In the genomic region with DNA sequence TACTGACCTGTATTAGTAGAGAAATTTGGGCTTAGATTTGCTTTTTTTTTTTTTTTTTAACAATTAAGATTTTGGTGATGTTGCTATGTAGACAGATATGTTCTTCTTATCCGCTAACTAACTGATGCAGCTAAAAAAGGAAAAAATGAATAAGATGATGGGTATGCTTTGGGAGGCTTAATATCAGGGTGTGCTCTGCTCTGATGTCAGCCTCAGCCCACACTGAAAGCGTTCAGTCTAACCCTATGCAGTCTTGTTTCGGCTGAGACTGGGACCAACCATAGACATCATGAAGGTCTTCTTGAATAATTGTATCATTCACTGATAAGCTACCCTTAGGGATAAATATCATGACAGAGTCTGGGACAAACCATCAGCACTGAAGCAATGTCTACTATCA, we compare ENCODE assay signal across 14 cellular contexts. TPM values are rescaled to one million over a fixed set of nuclear protein-coding genes. Genes with fewer than 3 reads are reported as not detected.
DNase-seq lines count a peak whose midpoint lies in the region; ATAC-seq and TF ChIP-seq lines count a peak whose summit lies in the region.
"Had no signal": no experiment of that assay in that cellular context is flagged by ENCODE, and none has a peak within 500 bp of the region (broad histone marks: within the 10 kb centered on the region; RNA-seq: fewer than 3 reads in every experiment).

No MANE protein-coding gene starts in this region.

- H3K36me3 ChIP-seq in SK-N-SH (replicated peaks in 1 of 2; ENCODE audit: control insufficient read depth in 1 of 2, insufficient read depth in 2 of 2, low read length in 1 of 2) (no peaks in the 10 kb centered on the region), brain microvascular endothelial cell (replicated peaks) (no peaks in the 10 kb centered on the region), mucosa of rectum (ENCODE audit: control insufficient read depth in 2 of 2, insufficient read depth in 2 of 2, low read length in 2 of 2) (no peaks in the 10 kb centered on the region), transverse colon (no peaks in the 10 kb centered on the region)

- TF ChIP-seq EP300 in SK-N-SH (IDR thresholded peaks at IDR 0.05; ENCODE audit: borderline replicate concordance in 1 of 2, low read depth in 1 of 2, low read length in 1 of 2) = no peak
- no peak for TF ChIP-seq EP300 in transverse colon (IDR thresholded peaks at IDR 0.05; ENCODE audit: low read depth)

- H3K4me3 ChIP-seq in SK-N-SH (ENCODE audit: low read depth in 2 of 2, low read length in 1 of 2) (no peak overlapping the region), brain microvascular endothelial cell (ENCODE audit: low read depth, low read length) (no peak overlapping the region), mucosa of rectum (ENCODE audit: low read length in 2 of 2) (no peak overlapping the region), transverse colon (no peak overlapping the region)
- H3K4me3 ChIP-seq: GM12878, GM23338 had no signal

- H2AFZ ChIP-seq in SK-N-SH (ENCODE audit: low read depth) = 0 out of 2 replicates have a peak overlapping the region, but pooled peaks have one; percentile 20
- H2AFZ ChIP-seq: GM23338 had no signal

- H3K9ac ChIP-seq in SK-N-SH (no peak overlapping the region), mucosa of rectum (ENCODE audit: low read depth in 1 of 2, low read length in 2 of 2) (peak overlapping the region in 1 of 2 donors; percentile 42)

- WGBS in SK-N-SH (ENCODE audit: low lambda C conversion rate) = 78% methylated on average over 3 of the region's 3 CpGs
- WGBS in transverse colon (ENCODE audit: low coverage in 1 of 2), 2 donors = 78 to 91% methylated on average over 2 to 3 of the region's 3 CpGs

- peaks cover 10% of the 10 kb centered on the region for H3F3A ChIP-seq in SK-N-SH (replicated peaks; ENCODE audit: insufficient read depth)

- no peaks in the 10 kb centered on the region for H4K20me1 ChIP-seq in SK-N-SH (ENCODE audit: insufficient read depth)

- ATAC-seq in SK-N-SH treated with all-trans-retinoic acid at 6 μM for 48 hours (no peak), HG03097 (IDR thresholded peaks at IDR 0.05; ENCODE audit: low FRiP score, unreplicated experiment) (no peak)
- ATAC-seq: GM12878, GM23338 had no signal

- H3K79me2 ChIP-seq in SK-N-SH (ENCODE audit: insufficient read depth) = peaks cover 4% of the 10 kb centered on the region; the same call in 1 of the 2 replicates

- no peak for TF ChIP-seq POLR2A in transverse colon (IDR thresholded peaks at IDR 0.05)

- DNase-seq in SK-N-SH (no peak), brain microvascular endothelial cell (no peak), transverse colon (no peak), OCI-M2 (lab: John Stamatoyannopoulos, UW; ENCODE audit: unreplicated experiment) (no peak), DMS 273 (lab: John Stamatoyannopoulos, UW; ENCODE audit: unreplicated experiment) (no peak)
- DNase-seq: C1 segment of cervical spinal cord; CD4-positive, alpha-beta T cell; DMS79; H7 had no signal

- H3K4me1 ChIP-seq in SK-N-SH (ENCODE audit: control insufficient read depth in 1 of 2, insufficient read depth in 2 of 2, low read depth in 1 of 2, low read length in 1 of 2) (peaks cover 0 to 21% of the 10 kb centered on the region in 2 experiments; a peak in 2 of 4 replicates), mucosa of rectum (ENCODE audit: control insufficient read depth in 2 of 2, insufficient read depth in 2 of 2, low read length in 2 of 2) (peaks cover 10 to 41% of the 10 kb centered on the region in 2 donors), transverse colon (peaks cover 4 to 41% (median 15%) of the 10 kb centered on the region in 4 donors)

- POLR2A ChIA-PET in SK-N-SH (lab: Yijun Ruan, JAX) = no interaction called here

- in situ Hi-C loops in brain microvascular endothelial cell (cut with HindIII; ENCODE audit: low pct_ligation_motif_present, low sequenced_read_pairs) = no loop called here
- in situ Hi-C loops in transverse colon (cut with MboI; ENCODE audit: low pct_ligation_motif_present in 1 of 4, low pct_unique_long_range_greater_than_20kb in 1 of 4, low sequenced_read_pairs in 3 of 4) = no loop called here

- CTCF ChIA-PET in SK-N-SH (lab: Yijun Ruan, JAX) = interaction anchor here (1.3 kb wide), 1 partner anchor 9 kb away, joined by 5 read pairs; no protein-coding TSS in a partner anchor

- no peak overlapping the region for H3K4me2 ChIP-seq in SK-N-SH
- H3K4me2 ChIP-seq: GM23338 had no signal

- no peaks in the 10 kb centered on the region for H3K9me3 ChIP-seq in SK-N-SH
- H3K9me3 ChIP-seq in mucosa of rectum (ENCODE audit: control insufficient read depth in 2 of 2, low read length in 2 of 2) = no peaks in the 10 kb centered on the region
- no peaks in the 10 kb centered on the region for H3K9me3 ChIP-seq in transverse colon

- H3K27me3 ChIP-seq in SK-N-SH (ENCODE audit: insufficient read depth) (no peaks in the 10 kb centered on the region), brain microvascular endothelial cell (replicated peaks) (no peaks in the 10 kb centered on the region), mucosa of rectum (ENCODE audit: control insufficient read depth in 2 of 2, insufficient read depth in 2 of 2, low read length in 2 of 2) (no peaks in the 10 kb centered on the region), transverse colon (no peaks in the 10 kb centered on the region)

- TF ChIP-seq CTCF in SK-N-SH (IDR thresholded peaks at IDR 0.05) (no peak), brain microvascular endothelial cell (IDR thresholded peaks at IDR 0.05; ENCODE audit: low read depth, low read length, missing control alignments) (no peak), transverse colon (IDR thresholded peaks at IDR 0.05) (no peak)

- H3K27ac ChIP-seq in SK-N-SH (ENCODE audit: low read depth in 2 of 2, low read length in 1 of 2) (peak overlapping the region in 1 of 2 experiments; percentile 10; a peak in 1 of 4 replicates), brain microvascular endothelial cell (peak overlapping the region; percentile 15), mucosa of rectum (ENCODE audit: low read depth in 2 of 2, low read length in 2 of 2) (peak overlapping the region; percentile 80 to 89), transverse colon (peak overlapping the region; percentile 57 to 68 (median 62))

- no peak for TF ChIP-seq RAD21 in SK-N-SH (IDR thresholded peaks at IDR 0.05; ENCODE audit: low read length)

- no peaks in the 10 kb centered on the region for H3K9me2 ChIP-seq in SK-N-SH

- intact Hi-C loops in transverse colon (cut with DNase I; ENCODE audit: low total_unique reads) = no loop called here

TF ChIP-seq in SK-N-SH, 30 proteins besides CTCF, POLR2A, EP300 and RAD21:
- TF ChIP-seq RFX5 (IDR thresholded peaks at IDR 0.05; ENCODE audit: low read length) (no peak), MXI1 (IDR thresholded peaks at IDR 0.05; ENCODE audit: low read depth, low read length) (no peak)

TF ChIP-seq in SK-N-SH treated with all-trans-retinoic acid at 6 μM for 48 hours, 23 proteins besides CTCF, POLR2A, EP300 and RAD21 (continues in another document):
- TF ChIP-seq PPARA (CRISPR knock-in tag; IDR thresholded peaks at IDR 0.05; ENCODE audit: borderline replicate concordance) = no peak
- TF ChIP-seq, protein P1, sequence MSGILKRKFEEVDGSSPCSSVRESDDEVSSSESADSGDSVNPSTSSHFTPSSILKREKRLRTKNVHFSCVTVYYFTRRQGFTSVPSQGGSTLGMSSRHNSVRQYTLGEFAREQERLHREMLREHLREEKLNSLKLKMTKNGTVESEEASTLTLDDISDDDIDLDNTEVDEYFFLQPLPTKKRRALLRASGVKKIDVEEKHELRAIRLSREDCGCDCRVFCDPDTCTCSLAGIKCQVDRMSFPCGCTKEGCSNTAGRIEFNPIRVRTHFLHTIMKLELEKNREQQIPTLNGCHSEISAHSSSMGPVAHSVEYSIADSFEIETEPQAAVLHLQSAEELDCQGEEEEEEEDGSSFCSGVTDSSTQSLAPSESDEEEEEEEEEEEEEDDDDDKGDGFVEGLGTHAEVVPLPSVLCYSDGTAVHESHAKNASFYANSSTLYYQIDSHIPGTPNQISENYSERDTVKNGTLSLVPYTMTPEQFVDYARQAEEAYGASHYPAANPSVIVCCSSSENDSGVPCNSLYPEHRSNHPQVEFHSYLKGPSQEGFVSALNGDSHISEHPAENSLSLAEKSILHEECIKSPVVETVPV (CRISPR knock-in tag; IDR thresholded peaks at IDR 0.05) = no peak
- TF ChIP-seq SNAI2 (CRISPR knock-in tag; IDR thresholded peaks at IDR 0.05) = no peak
- TF ChIP-seq ISL1 (CRISPR knock-in tag; IDR thresholded peaks at IDR 0.05) = no peak
- TF ChIP-seq ZFP30 (CRISPR knock-in tag; IDR thresholded peaks at IDR 0.05) = no peak
- TF ChIP-seq, protein P2, sequence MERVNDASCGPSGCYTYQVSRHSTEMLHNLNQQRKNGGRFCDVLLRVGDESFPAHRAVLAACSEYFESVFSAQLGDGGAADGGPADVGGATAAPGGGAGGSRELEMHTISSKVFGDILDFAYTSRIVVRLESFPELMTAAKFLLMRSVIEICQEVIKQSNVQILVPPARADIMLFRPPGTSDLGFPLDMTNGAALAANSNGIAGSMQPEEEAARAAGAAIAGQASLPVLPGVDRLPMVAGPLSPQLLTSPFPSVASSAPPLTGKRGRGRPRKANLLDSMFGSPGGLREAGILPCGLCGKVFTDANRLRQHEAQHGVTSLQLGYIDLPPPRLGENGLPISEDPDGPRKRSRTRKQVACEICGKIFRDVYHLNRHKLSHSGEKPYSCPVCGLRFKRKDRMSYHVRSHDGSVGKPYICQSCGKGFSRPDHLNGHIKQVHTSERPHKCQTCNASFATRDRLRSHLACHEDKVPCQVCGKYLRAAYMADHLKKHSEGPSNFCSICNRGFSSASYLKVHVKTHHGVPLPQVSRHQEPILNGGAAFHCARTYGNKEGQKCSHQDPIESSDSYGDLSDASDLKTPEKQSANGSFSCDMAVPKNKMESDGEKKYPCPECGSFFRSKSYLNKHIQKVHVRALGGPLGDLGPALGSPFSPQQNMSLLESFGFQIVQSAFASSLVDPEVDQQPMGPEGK (CRISPR knock-in tag; IDR thresholded peaks at IDR 0.05; ENCODE audit: borderline replicate concordance) = no peak
- TF ChIP-seq TOX (CRISPR knock-in tag; IDR thresholded peaks at IDR 0.05; ENCODE audit: borderline replicate concordance) = no peak
- TF ChIP-seq ZFP3 (CRISPR knock-in tag; IDR thresholded peaks at IDR 0.05) = no peak
- TF ChIP-seq ZNF565 (CRISPR knock-in tag; conservative IDR thresholded peaks at IDR 0.05; ENCODE audit: low read depth) = no peak
- TF ChIP-seq TCF4 (CRISPR knock-in tag; IDR thresholded peaks at IDR 0.05; ENCODE audit: borderline replicate concordance) = no peak
- no peak for TF ChIP-seq ESRRG (CRISPR knock-in tag; IDR thresholded peaks at IDR 0.05)
- no peak for TF ChIP-seq GLIS3 (CRISPR knock-in tag; IDR thresholded peaks at IDR 0.05)

RNA-seq across cellular contexts. Expression of a gene that starts 6.9 kb away (rescaled TPM):
- polyA plus RNA-seq in SK-N-SH (2012; rRNA removed) = 486 and 709 TPM in 2 replicates
- polyA plus RNA-seq in SK-N-SH (2012; cell fraction: cytosol; rRNA removed) = 749 and 798 TPM in 2 replicates
- polyA plus RNA-seq in SK-N-SH (2012; cell fraction: nucleus; rRNA removed) = 877 and 1,310 TPM in 2 replicates
- 100 to 1,000 TPM in 1 of 4 donors, 10 to 100 TPM in 3; 37.0 to 146 (median 58.0) TPM for total RNA-seq in transverse colon
